Comparison of ENCODE assay signal across 16 cellular contexts in genomic region chr3:169618894-169619792, GRCh38. TPM values are rescaled to one million over a fixed set of nuclear protein-coding genes. Genes with fewer than 3 reads are reported as not detected.
DNase-seq lines count a peak whose midpoint lies in the region; ATAC-seq and FAIRE-seq lines count a peak whose summit lies in the region.
"Had no signal": no experiment of that assay in that cellular context is flagged by ENCODE, and none has a peak within 500 bp of the region (broad histone marks: within the 10 kb centered on the region; RNA-seq: fewer than 3 reads in every experiment).

No MANE protein-coding gene starts in this region.

- peak; percentile 8 to 93 (median 86) for DNase-seq in NCI-H1417 (lab: John Stamatoyannopoulos, UW)
- DNase-seq in NCI-H82 (lab: John Stamatoyannopoulos, UW), result peak; percentile 79
- DNase-seq in iPS-NIHi11 (ENCODE audit: low spot score), result peak; percentile 32
- peak; percentile 52 for DNase-seq in small intestine
- no peak for DNase-seq in activated CD4-positive, CD25-positive, alpha-beta regulatory T cell treated with anti-CD3 and anti-CD28 coated beads, Interleukin-2, amount 50 U/mL, for 72 hours
- no peak for DNase-seq in stimulated activated CD4-positive, alpha-beta T cell treated with anti-CD3 and anti-CD28 coated beads, Interleukin-2, amount 100 ng/mL, for 48 hours
- DNase-seq: activated CD8-positive, alpha-beta T cell treated with anti-CD3 and anti-CD28 coated beads, Interleukin-2, amount 10 ng/mL, durations not matched to agents 7 days and 5 days; activated effector memory CD4-positive, alpha-beta T cell treated with Interleukin-2 at 50 U/mL for 16 hours; C1 segment of cervical spinal cord; effector CD8-positive, alpha-beta T cell; kidney; stimulated activated naive CD4-positive, alpha-beta T cell had no signal

- H3K4me3 ChIP-seq in small intestine (ENCODE audit: low read depth in 1 of 2, low read length in 2 of 2), result no peak overlapping the region
- H3K4me3 ChIP-seq: GM12878 had no signal

- FAIRE-seq in small intestine (lab: Jason Lieb, UNC), result no peak
- FAIRE-seq: GM12878, HTR-8/SVneo, kidney had no signal

- H3K27ac ChIP-seq in small intestine (ENCODE audit: low read depth in 1 of 2, low read length in 1 of 2), result no peak overlapping the region

- no peaks in the 10 kb centered on the region for H3K9me3 ChIP-seq in small intestine (ENCODE audit: control insufficient read depth, low read depth)

- WGBS in small intestine, 3 donors, result 52 to 54% (median 53%) methylated on average over 14 of the region's 14 CpGs

- no peak for ATAC-seq in HG02798 (IDR thresholded peaks at IDR 0.05; ENCODE audit: poor library complexity, unreplicated experiment)
- no peak for ATAC-seq in GM21723 (IDR thresholded peaks at IDR 0.05; ENCODE audit: unreplicated experiment)
- ATAC-seq: activated CD8-positive, alpha-beta T cell treated with anti-CD3 and anti-CD28 coated beads, Interleukin-2, amount 10 ng/mL, durations not matched to agents 7 days and 5 days; GM12878 had no signal

- no peaks in the 10 kb centered on the region for H3K27me3 ChIP-seq in small intestine (ENCODE audit: control insufficient read depth in 2 of 2, insufficient read depth in 2 of 2, low read length in 2 of 2)

- H3K36me3 ChIP-seq in small intestine (ENCODE audit: control insufficient read depth in 2 of 2, insufficient read depth in 2 of 2, low read length in 2 of 2), result no peaks in the 10 kb centered on the region

- no peaks in the 10 kb centered on the region for H3K4me1 ChIP-seq in small intestine (ENCODE audit: control insufficient read depth in 2 of 2, insufficient read depth in 1 of 2, low read depth in 1 of 2, low read length in 1 of 2)

RNA-seq across cellular contexts. Expression of gene MECOM, which starts 44.4 kb away (rescaled TPM):
- 10 to 100 TPM; 11.1 to 29.1 (median 20.4) TPM for polyA plus RNA-seq in small intestine
- polyA plus RNA-seq: GM12878 had no signal

Comparison
In these comparisons a context has a peak if more than half of its experiments do, and no peak if none do; other contexts are left out.
1. DNase-seq: peak in NCI-H1417 (3 of 3), NCI-H82 (single experiment), iPS-NIHi11 (single experiment) and small intestine (single experiment); none in activated CD4-positive, CD25-positive, alpha-beta regulatory T cell treated with anti-CD3 and anti-CD28 coated beads, Interleukin-2, amount 50 U/mL, for 72 hours (single experiment) and stimulated activated CD4-positive, alpha-beta T cell treated with anti-CD3 and anti-CD28 coated beads, Interleukin-2, amount 100 ng/mL, for 48 hours (0 of 2).